8 cellular contexts compared by ENCODE assay signal in the genomic region with DNA sequence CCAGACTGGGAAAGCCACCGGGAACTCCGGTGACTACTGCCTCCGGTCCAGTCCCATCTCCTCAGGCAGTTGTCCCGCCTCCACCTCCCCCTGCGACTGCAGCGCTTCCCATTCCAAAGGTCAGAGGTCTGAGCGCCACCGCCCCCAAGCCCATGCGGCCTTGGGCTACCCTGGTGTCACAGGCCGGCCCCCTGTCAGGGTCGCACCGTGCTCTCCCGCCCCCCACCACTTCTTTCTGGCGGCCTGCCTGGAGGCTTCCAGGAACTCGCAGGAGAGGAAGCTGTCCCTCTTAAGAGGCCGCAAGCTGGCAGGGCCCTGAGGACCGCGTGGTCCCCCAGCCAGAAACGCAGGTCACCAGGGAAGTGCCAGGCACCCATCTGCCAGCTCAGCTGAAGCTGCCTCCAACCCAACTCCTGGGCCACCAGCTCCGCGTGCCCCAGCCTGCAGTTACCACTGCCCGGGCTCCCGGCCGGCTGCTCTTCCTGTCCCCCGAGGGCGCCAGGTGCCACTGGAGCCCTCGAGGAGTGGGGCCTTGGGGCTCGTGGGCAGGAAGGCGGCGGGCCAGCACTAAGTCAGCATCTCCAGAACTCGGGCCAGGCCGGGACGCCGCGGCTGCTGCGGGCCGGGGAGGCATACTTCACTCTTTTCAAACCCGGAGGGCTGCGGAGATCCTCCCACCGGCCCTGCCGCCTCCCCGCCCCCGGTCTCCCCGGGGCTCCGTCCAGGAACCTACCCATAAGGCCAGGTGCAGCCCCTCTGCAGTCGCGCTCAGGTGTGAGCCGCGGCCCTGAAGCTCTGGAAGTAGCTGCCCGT.
A peak's percentile ranks its signal among the peaks of the same experiment; 100 is the strongest.
DNase-seq lines count a peak whose midpoint lies in the region; ATAC-seq and TF ChIP-seq lines count a peak whose summit lies in the region.

No MANE protein-coding gene starts in this region.

- H3K27ac Mint-ChIP-seq in brain: peak overlapping the region; percentile 87 to 95 (median 91)

- H3K4me3 Mint-ChIP-seq in brain: peak overlapping the region; percentile 84 to 90 (median 89)

- H3K4me1 Mint-ChIP-seq in brain: peaks cover 68% of the 10 kb centered on the region

- H3K9me3 Mint-ChIP-seq in brain: no peaks in the 10 kb centered on the region

- DNase-seq in ELF-1 (ENCODE audit: low read depth, low spot score) (peak; percentile 89), SK-N-DZ (ENCODE audit: low spot score) (peak; percentile 45), iPS-NIHi11 (ENCODE audit: low spot score) (peak; percentile 46)

- H3K27ac ChIP-seq in skin epidermis: peak overlapping the region; percentile 2 to 95 (median 81)

- ATAC-seq in HG02973 (IDR thresholded peaks at IDR 0.05; ENCODE audit: unreplicated experiment) (peak; percentile 40), HG02623 (IDR thresholded peaks at IDR 0.05; ENCODE audit: unreplicated experiment) (no peak), HG03521 (IDR thresholded peaks at IDR 0.05; ENCODE audit: unreplicated experiment) (no peak)

- TF ChIP-seq CTCF in brain (conservative IDR thresholded peaks at IDR 0.05): no peak

- peaks cover 7% of the 10 kb centered on the region for H3K27me3 Mint-ChIP-seq in brain

- H3K36me3 Mint-ChIP-seq in brain: peaks cover 50% of the 10 kb centered on the region

- peak overlapping the region; percentile 33 to 65 (median 54) for H3K4me3 ChIP-seq in skin epidermis
